Comparison of ENCODE assay signal across 1 cellular context in the genomic region with DNA sequence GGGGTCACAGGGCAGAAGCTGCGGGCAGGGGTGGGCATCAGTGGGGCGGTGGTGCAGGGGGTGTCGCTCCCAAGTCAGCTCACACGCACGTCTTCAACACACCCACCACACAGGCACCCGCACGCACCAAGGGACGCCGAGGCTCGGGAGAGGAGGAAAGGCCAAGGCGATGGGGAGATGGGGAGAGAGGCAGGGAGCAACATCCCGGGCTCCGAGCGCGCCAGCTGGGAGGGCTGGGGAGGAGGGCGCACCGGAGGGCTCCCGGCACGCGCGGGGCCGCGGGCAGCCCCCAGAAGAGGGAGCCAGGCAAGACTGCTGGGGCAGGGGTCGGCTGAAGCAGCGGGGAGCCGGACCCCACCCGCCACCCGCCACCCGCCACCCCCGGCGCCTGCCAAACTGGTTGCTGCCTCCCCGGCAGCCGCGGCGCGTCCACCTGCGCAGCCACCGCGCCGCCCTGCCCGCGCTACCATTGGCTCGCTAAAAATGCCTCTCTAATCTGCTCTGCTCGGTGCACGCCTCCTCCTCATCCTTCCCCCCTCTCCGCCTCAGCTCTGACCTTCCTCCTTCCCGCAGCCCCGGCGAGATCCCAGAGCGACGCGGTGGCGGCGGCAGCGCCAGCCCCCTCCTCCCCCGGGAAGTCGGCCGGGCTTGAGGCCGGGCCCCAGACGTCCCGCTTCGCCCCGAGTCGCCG.
TF ChIP-seq lines count a peak whose summit lies in the region.

A gene with protein sequence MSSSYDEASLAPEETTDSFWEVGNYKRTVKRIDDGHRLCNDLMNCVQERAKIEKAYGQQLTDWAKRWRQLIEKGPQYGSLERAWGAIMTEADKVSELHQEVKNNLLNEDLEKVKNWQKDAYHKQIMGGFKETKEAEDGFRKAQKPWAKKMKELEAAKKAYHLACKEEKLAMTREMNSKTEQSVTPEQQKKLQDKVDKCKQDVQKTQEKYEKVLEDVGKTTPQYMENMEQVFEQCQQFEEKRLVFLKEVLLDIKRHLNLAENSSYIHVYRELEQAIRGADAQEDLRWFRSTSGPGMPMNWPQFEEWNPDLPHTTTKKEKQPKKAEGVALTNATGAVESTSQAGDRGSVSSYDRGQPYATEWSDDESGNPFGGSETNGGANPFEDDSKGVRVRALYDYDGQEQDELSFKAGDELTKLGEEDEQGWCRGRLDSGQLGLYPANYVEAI (plus strand): TSS at position 526 of the 691 bp plus-strand sequence. CDS start 60,230 bp downstream, outside the sequence.

TF ChIP-seq in K562, 482 proteins besides CTCF, POLR2A, EP300 and RAD21 (continued from another document):
- TF ChIP-seq, protein P1, sequence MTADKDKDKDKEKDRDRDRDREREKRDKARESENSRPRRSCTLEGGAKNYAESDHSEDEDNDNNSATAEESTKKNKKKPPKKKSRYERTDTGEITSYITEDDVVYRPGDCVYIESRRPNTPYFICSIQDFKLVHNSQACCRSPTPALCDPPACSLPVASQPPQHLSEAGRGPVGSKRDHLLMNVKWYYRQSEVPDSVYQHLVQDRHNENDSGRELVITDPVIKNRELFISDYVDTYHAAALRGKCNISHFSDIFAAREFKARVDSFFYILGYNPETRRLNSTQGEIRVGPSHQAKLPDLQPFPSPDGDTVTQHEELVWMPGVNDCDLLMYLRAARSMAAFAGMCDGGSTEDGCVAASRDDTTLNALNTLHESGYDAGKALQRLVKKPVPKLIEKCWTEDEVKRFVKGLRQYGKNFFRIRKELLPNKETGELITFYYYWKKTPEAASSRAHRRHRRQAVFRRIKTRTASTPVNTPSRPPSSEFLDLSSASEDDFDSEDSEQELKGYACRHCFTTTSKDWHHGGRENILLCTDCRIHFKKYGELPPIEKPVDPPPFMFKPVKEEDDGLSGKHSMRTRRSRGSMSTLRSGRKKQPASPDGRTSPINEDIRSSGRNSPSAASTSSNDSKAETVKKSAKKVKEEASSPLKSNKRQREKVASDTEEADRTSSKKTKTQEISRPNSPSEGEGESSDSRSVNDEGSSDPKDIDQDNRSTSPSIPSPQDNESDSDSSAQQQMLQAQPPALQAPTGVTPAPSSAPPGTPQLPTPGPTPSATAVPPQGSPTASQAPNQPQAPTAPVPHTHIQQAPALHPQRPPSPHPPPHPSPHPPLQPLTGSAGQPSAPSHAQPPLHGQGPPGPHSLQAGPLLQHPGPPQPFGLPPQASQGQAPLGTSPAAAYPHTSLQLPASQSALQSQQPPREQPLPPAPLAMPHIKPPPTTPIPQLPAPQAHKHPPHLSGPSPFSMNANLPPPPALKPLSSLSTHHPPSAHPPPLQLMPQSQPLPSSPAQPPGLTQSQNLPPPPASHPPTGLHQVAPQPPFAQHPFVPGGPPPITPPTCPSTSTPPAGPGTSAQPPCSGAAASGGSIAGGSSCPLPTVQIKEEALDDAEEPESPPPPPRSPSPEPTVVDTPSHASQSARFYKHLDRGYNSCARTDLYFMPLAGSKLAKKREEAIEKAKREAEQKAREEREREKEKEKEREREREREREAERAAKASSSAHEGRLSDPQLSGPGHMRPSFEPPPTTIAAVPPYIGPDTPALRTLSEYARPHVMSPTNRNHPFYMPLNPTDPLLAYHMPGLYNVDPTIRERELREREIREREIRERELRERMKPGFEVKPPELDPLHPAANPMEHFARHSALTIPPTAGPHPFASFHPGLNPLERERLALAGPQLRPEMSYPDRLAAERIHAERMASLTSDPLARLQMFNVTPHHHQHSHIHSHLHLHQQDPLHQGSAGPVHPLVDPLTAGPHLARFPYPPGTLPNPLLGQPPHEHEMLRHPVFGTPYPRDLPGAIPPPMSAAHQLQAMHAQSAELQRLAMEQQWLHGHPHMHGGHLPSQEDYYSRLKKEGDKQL (CRISPR knock-in tag; IDR thresholded peaks at IDR 0.05; ENCODE audit: borderline replicate concordance): no peak
- TF ChIP-seq PRPF4 (IDR thresholded peaks at IDR 0.05; ENCODE audit: insufficient read depth, low read depth, low read length, poor library complexity, severe bottlenecking) (no peak), NR2C2 (CRISPR knock-in tag; IDR thresholded peaks at IDR 0.05) (no peak), NR2C2 (tag; IDR thresholded peaks at IDR 0.05) (no peak), NRF1 (conservative IDR thresholded peaks at IDR 0.05 in 1 of 2, IDR thresholded peaks at IDR 0.05 in 1 of 2) (peak; percentile 83 to 87), RBM39 (optimal IDR thresholded peaks at IDR 0.05; ENCODE audit: low read depth, low read length) (no peak), RNF2 (IDR thresholded peaks at IDR 0.05) (no peak), ZBTB1 (CRISPR knock-in tag; IDR thresholded peaks at IDR 0.05; ENCODE audit: borderline replicate concordance, low read depth) (no peak), MEIS2 (IDR thresholded peaks at IDR 0.05; ENCODE audit: partially characterized antibody) (peak; percentile 14), KLF6 (CRISPR knock-in tag; IDR thresholded peaks at IDR 0.05; ENCODE audit: borderline replicate concordance) (no peak), POLR2AphosphoS5 (IDR thresholded peaks at IDR 0.05; ENCODE audit: control insufficient read depth, insufficient read depth, low read depth, low read length) (no peak), HNRNPH1 (optimal IDR thresholded peaks at IDR 0.05; ENCODE audit: low read depth, low read length) (no peak)
- TF ChIP-seq, protein P2, sequence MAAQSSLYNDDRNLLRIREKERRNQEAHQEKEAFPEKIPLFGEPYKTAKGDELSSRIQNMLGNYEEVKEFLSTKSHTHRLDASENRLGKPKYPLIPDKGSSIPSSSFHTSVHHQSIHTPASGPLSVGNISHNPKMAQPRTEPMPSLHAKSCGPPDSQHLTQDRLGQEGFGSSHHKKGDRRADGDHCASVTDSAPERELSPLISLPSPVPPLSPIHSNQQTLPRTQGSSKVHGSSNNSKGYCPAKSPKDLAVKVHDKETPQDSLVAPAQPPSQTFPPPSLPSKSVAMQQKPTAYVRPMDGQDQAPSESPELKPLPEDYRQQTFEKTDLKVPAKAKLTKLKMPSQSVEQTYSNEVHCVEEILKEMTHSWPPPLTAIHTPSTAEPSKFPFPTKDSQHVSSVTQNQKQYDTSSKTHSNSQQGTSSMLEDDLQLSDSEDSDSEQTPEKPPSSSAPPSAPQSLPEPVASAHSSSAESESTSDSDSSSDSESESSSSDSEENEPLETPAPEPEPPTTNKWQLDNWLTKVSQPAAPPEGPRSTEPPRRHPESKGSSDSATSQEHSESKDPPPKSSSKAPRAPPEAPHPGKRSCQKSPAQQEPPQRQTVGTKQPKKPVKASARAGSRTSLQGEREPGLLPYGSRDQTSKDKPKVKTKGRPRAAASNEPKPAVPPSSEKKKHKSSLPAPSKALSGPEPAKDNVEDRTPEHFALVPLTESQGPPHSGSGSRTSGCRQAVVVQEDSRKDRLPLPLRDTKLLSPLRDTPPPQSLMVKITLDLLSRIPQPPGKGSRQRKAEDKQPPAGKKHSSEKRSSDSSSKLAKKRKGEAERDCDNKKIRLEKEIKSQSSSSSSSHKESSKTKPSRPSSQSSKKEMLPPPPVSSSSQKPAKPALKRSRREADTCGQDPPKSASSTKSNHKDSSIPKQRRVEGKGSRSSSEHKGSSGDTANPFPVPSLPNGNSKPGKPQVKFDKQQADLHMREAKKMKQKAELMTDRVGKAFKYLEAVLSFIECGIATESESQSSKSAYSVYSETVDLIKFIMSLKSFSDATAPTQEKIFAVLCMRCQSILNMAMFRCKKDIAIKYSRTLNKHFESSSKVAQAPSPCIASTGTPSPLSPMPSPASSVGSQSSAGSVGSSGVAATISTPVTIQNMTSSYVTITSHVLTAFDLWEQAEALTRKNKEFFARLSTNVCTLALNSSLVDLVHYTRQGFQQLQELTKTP (IDR thresholded peaks at IDR 0.05; ENCODE audit: low read depth in 1 of 2, partially characterized antibody in 2 of 2): no peak
- TF ChIP-seq, protein P3, sequence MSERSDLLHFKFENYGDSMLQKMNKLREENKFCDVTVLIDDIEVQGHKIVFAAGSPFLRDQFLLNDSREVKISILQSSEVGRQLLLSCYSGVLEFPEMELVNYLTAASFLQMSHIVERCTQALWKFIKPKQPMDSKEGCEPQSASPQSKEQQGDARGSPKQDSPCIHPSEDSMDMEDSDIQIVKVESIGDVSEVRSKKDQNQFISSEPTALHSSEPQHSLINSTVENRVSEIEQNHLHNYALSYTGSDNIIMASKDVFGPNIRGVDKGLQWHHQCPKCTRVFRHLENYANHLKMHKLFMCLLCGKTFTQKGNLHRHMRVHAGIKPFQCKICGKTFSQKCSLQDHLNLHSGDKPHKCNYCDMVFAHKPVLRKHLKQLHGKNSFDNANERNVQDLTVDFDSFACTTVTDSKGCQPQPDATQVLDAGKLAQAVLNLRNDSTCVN (CRISPR knock-in tag; IDR thresholded peaks at IDR 0.05): no peak
